Comparison of ENCODE assay signal across 8 cellular contexts in genomic region chr22:17368144-17368726, GRCh38. TPM values are rescaled to one million over a fixed set of nuclear protein-coding genes. Genes with fewer than 3 reads are reported as not detected.
A peak's percentile ranks its signal among the peaks of the same experiment; 100 is the strongest.
DNase-seq lines count a peak whose midpoint lies in the region; ATAC-seq and TF ChIP-seq lines count a peak whose summit lies in the region.

No MANE protein-coding gene starts in this region.

- peaks cover 5% of the 10 kb centered on the region for H3K27me3 ChIP-seq in kidney epithelial cell (ENCODE audit: control insufficient read depth, insufficient read depth, low read length)
- peaks cover 8 to 94% (median 48%) of the 10 kb centered on the region in 3 donors for H3K27me3 ChIP-seq in stomach

- H3K27ac ChIP-seq in stomach, result peak overlapping the region in 2 of 5 donors; percentile 24 to 78

- TF ChIP-seq CTCF in kidney epithelial cell (IDR thresholded peaks at IDR 0.05; ENCODE audit: insufficient read depth, low read length, poor library complexity, severe bottlenecking), result no peak
- no peak for TF ChIP-seq CTCF in stomach (IDR thresholded peaks at IDR 0.05)

- no peak overlapping the region for H3K27ac Mint-ChIP-seq in activated CD8-positive, alpha-beta memory T cell treated with anti-CD3 and anti-CD28 coated beads, Interleukin-2, amount 10 ng/mL, durations not matched to agents 7 days and 5 days
- H3K27ac Mint-ChIP-seq in activated naive CD4-positive, alpha-beta T cell treated with anti-CD3 and anti-CD28 coated beads, Interleukin-2, amount 50 U/mL, for 24 hours, result no peak overlapping the region

- TF ChIP-seq EP300 in stomach (IDR thresholded peaks at IDR 0.05), result no peak

- H3K9me3 Mint-ChIP-seq in activated CD8-positive, alpha-beta memory T cell treated with anti-CD3 and anti-CD28 coated beads, Interleukin-2, amount 10 ng/mL, durations not matched to agents 7 days and 5 days (ENCODE audit: low read depth), result no peaks in the 10 kb centered on the region
- H3K9me3 Mint-ChIP-seq in activated naive CD4-positive, alpha-beta T cell treated with anti-CD3 and anti-CD28 coated beads, Interleukin-2, amount 50 U/mL, for 24 hours, result no peaks in the 10 kb centered on the region

- H3K27me3 Mint-ChIP-seq in activated CD8-positive, alpha-beta memory T cell treated with anti-CD3 and anti-CD28 coated beads, Interleukin-2, amount 10 ng/mL, durations not matched to agents 7 days and 5 days, result peaks cover 64% of the 10 kb centered on the region
- peaks cover 39% of the 10 kb centered on the region for H3K27me3 Mint-ChIP-seq in activated naive CD4-positive, alpha-beta T cell treated with anti-CD3 and anti-CD28 coated beads, Interleukin-2, amount 50 U/mL, for 24 hours

- H3K4me1 ChIP-seq in stomach, result peaks cover 11 to 35% (median 26%) of the 10 kb centered on the region in 4 donors

- DNase-seq in activated CD8-positive, alpha-beta memory T cell treated with anti-CD3 and anti-CD28 coated beads, Interleukin-2, amount 10 ng/mL, durations not matched to agents 7 days and 5 days, result no peak
- DNase-seq in activated CD8-positive, alpha-beta memory T cell treated with anti-CD3 and anti-CD28 coated beads for 24 hours, result no peak
- DNase-seq in kidney epithelial cell (ENCODE audit: low read depth) (no peak), stomach (no peak), COLO829 (ENCODE audit: low spot score) (no peak)

- intact Hi-C loops in stomach (cut with DNase I; ENCODE audit: low total_unique reads), result no loop called here

- no peak overlapping the region for H3K4me3 Mint-ChIP-seq in activated CD8-positive, alpha-beta memory T cell treated with anti-CD3 and anti-CD28 coated beads, Interleukin-2, amount 10 ng/mL, durations not matched to agents 7 days and 5 days
- peak overlapping the region; percentile 79 for H3K4me3 Mint-ChIP-seq in activated naive CD4-positive, alpha-beta T cell treated with anti-CD3 and anti-CD28 coated beads, Interleukin-2, amount 50 U/mL, for 24 hours

- H3K4me3 ChIP-seq in kidney epithelial cell (ENCODE audit: low read depth, low read length) (peak overlapping the region; percentile 80), stomach (peak overlapping the region; percentile 51 to 73 (median 58))

- WGBS in stomach, 5 donors, result 2 to 4% (median 4%) methylated on average over 18 of the region's 18 CpGs

- H3K36me3 Mint-ChIP-seq in activated CD8-positive, alpha-beta memory T cell treated with anti-CD3 and anti-CD28 coated beads, Interleukin-2, amount 10 ng/mL, durations not matched to agents 7 days and 5 days, result peaks cover 5% of the 10 kb centered on the region
- H3K36me3 Mint-ChIP-seq in activated naive CD4-positive, alpha-beta T cell treated with anti-CD3 and anti-CD28 coated beads, Interleukin-2, amount 50 U/mL, for 24 hours, result no peaks in the 10 kb centered on the region

- no peaks in the 10 kb centered on the region for H3K36me3 ChIP-seq in kidney epithelial cell (ENCODE audit: control insufficient read depth, insufficient read depth, low read length)
- H3K36me3 ChIP-seq in stomach, result no peaks in the 10 kb centered on the region

- CTCF ChIA-PET in activated CD8-positive, alpha-beta memory T cell treated with anti-CD3 and anti-CD28 coated beads, Interleukin-2, amount 10 ng/mL, durations not matched to agents 7 days and 5 days (lab: Charles Lee), result interaction anchor here (0.6 to 1.5 kb wide), 3 partner anchors 133 to 196 kb away, joined by 3 to 4 read pairs (median 4); no protein-coding TSS in a partner anchor

- peaks cover 20% of the 10 kb centered on the region for H3K4me1 Mint-ChIP-seq in activated CD8-positive, alpha-beta memory T cell treated with anti-CD3 and anti-CD28 coated beads, Interleukin-2, amount 10 ng/mL, durations not matched to agents 7 days and 5 days
- H3K4me1 Mint-ChIP-seq in activated naive CD4-positive, alpha-beta T cell treated with anti-CD3 and anti-CD28 coated beads, Interleukin-2, amount 50 U/mL, for 24 hours, result peaks cover 31% of the 10 kb centered on the region

- H3K9me3 ChIP-seq in stomach, result no peaks in the 10 kb centered on the region

- ATAC-seq in activated CD8-positive, alpha-beta memory T cell treated with anti-CD3 and anti-CD28 coated beads, Interleukin-2, amount 10 ng/mL, durations not matched to agents 7 days and 5 days, result peak; percentile 22
- ATAC-seq in HG02938 (IDR thresholded peaks at IDR 0.05; ENCODE audit: unreplicated experiment) (no peak), GM18511 (IDR thresholded peaks at IDR 0.05; ENCODE audit: unreplicated experiment) (no peak)

- TF ChIP-seq POLR2A in stomach (IDR thresholded peaks at IDR 0.05), result no peak

RNA-seq across cellular contexts. Expression of gene CECR2, which starts 1.0 kb away (rescaled TPM):
- under 1 TPM in 1 of 2 experiments, not detected in 1; 0.02 TPM for total RNA-seq in activated CD8-positive, alpha-beta memory T cell treated with anti-CD3 and anti-CD28 coated beads, Interleukin-2, amount 10 ng/mL, durations not matched to agents 7 days and 5 days
- total RNA-seq in kidney epithelial cell (6.2 and 7.4 TPM in 2 replicates), stomach (1 to 10 TPM in 3 of 5 donors, under 1 TPM in 1, not detected in 1; 0.14 to 3.1 (median 1.3) TPM)
- polyA plus RNA-seq in stomach, result under 1 TPM; 0.13 to 0.44 (median 0.31) TPM
